Comparison of ENCODE assay signal across 9 cellular contexts in the genomic region with DNA sequence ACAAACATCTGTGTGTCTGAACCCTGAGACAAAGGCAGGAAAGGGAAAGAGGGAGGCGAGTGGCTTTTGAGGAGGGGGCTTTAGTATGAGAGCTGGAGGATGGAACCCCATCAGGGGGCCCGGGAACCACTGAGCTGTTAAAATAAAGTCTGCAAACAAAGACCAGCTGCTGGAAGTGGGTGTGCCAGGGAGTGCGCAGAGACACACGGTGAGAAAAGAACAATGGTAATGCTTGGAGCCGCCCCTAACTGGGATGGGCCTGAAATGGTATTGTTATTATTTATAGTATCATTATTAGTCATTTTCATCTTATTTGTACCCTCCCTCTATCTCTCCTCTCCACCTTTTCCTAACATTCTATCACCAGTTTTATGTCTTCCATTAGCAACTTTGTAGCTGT. TPM values are rescaled to one million over a fixed set of nuclear protein-coding genes. Genes with fewer than 3 reads are reported as not detected.
DNase-seq lines count a peak whose midpoint lies in the region; ATAC-seq, FAIRE-seq and TF ChIP-seq lines count a peak whose summit lies in the region.
"Not testable (repeated sequence)": the region's sequence is repeated elsewhere in the genome, so short reads cannot be mapped to it uniquely, and the experiment has no call there.
"Had no signal": no experiment of that assay in that cellular context is flagged by ENCODE, and none has a peak within 500 bp of the region (broad histone marks: within the 10 kb centered on the region; RNA-seq: fewer than 3 reads in every experiment).

No MANE protein-coding gene starts in this region.

- H3K79me2 ChIP-seq in endothelial cell of umbilical vein (ENCODE audit: control insufficient read depth, insufficient read depth, low read length): not testable (repeated sequence)

- H3K27me3 ChIP-seq in endothelial cell of umbilical vein (ENCODE audit: control insufficient read depth in 2 of 2, insufficient read depth in 2 of 2, low read length in 2 of 2); spleen (replicated peaks in 1 of 7); vagina: not testable (repeated sequence)

- H4K20me1 ChIP-seq in endothelial cell of umbilical vein (replicated peaks; ENCODE audit: control insufficient read depth, extremely low read depth, insufficient read depth, low read length): not testable (repeated sequence)

- POLR2A ChIA-PET in activated naive CD8-positive, alpha-beta T cell treated with anti-CD3 and anti-CD28 coated beads, Interleukin-2, amount 10 ng/mL, durations not matched to agents 7 days and 5 days (lab: Charles Lee); endothelial cell of umbilical vein (lab: Charles Lee): not testable (repeated sequence)

- H3K27ac Mint-ChIP-seq in Calu3 (ENCODE audit: unreplicated experiment) (peak overlapping the region; percentile 71), natural killer cell (peak overlapping the region; percentile 74 to 80)
- H3K27ac Mint-ChIP-seq in activated CD8-positive, alpha-beta memory T cell treated with anti-CD3 and anti-CD28 coated beads, Interleukin-2, amount 10 ng/mL, durations not matched to agents 7 days and 5 days: peak overlapping the region; percentile 67
- peak overlapping the region; percentile 75 for H3K27ac Mint-ChIP-seq in activated naive CD8-positive, alpha-beta T cell treated with anti-CD3 and anti-CD28 coated beads, Interleukin-2, amount 10 ng/mL, durations not matched to agents 7 days and 5 days

- not testable (repeated sequence) for H3K9ac ChIP-seq in endothelial cell of umbilical vein (replicated peaks; ENCODE audit: extremely low read depth, insufficient read depth, low read length); kidney (ENCODE audit: low read length in 2 of 2)

- not testable (repeated sequence) for H3K4me3 ChIP-seq in endothelial cell of umbilical vein (replicated peaks in 1 of 3; ENCODE audit: insufficient read depth in 1 of 3, low read depth in 1 of 3, low read length in 3 of 3); kidney (ENCODE audit: low read length in 2 of 2); vagina
- H3K4me3 ChIP-seq in spleen: peak overlapping the region in 3 of 8 donors; percentile 51 to 77 (median 52)

- not testable (repeated sequence) for TF ChIP-seq CTCF in Calu3 (IDR thresholded peaks at IDR 0.05; ENCODE audit: unreplicated experiment); endothelial cell of umbilical vein (IDR thresholded peaks at IDR 0.05; ENCODE audit: extremely low read depth in 1 of 2, insufficient read depth in 1 of 2, low read depth in 1 of 2, low read length in 2 of 2); kidney (IDR thresholded peaks at IDR 0.05; ENCODE audit: borderline replicate concordance, extremely low read depth, insufficient read depth); natural killer cell (IDR thresholded peaks at IDR 0.05); spleen (IDR thresholded peaks at IDR 0.05 in 8 of 11, conservative IDR thresholded peaks at IDR 0.05 in 3 of 11); vagina (IDR thresholded peaks at IDR 0.05)

- H3K36me3 ChIP-seq in endothelial cell of umbilical vein (ENCODE audit: control insufficient read depth in 2 of 2, extremely low read depth in 1 of 2, insufficient read depth in 2 of 2, low read length in 2 of 2); kidney (ENCODE audit: control insufficient read depth in 1 of 2, insufficient read depth in 2 of 2, low read length in 2 of 2); vagina: not testable (repeated sequence)
- H3K36me3 ChIP-seq in spleen: peaks cover 0 to 50% (median 20%) of the 10 kb centered on the region in 6 donors

- not testable (repeated sequence) for ATAC-seq in activated CD8-positive, alpha-beta memory T cell treated with anti-CD3 and anti-CD28 coated beads, Interleukin-2, amount 10 ng/mL, durations not matched to agents 7 days and 5 days; activated naive CD8-positive, alpha-beta T cell treated with anti-CD3 and anti-CD28 coated beads, Interleukin-2, amount 10 ng/mL, durations not matched to agents 7 days and 5 days (ENCODE audit: low read depth); natural killer cell

- not testable (repeated sequence) for BruUV-seq in Calu3 (replicated peaks; lab: Mats Ljungman, UMichigan); endothelial cell of umbilical vein (replicated peaks; lab: Mats Ljungman, UMichigan)

- not testable (repeated sequence) for H3K27me3 Mint-ChIP-seq in Calu3 (ENCODE audit: unreplicated experiment); activated CD8-positive, alpha-beta memory T cell treated with anti-CD3 and anti-CD28 coated beads, Interleukin-2, amount 10 ng/mL, durations not matched to agents 7 days and 5 days; activated naive CD8-positive, alpha-beta T cell treated with anti-CD3 and anti-CD28 coated beads, Interleukin-2, amount 10 ng/mL, durations not matched to agents 7 days and 5 days; natural killer cell (ENCODE audit: low read depth in 2 of 2)

- CTCF ChIA-PET in Calu3 (lab: Charles Lee): not testable (repeated sequence)
- CTCF ChIA-PET in activated CD8-positive, alpha-beta memory T cell treated with anti-CD3 and anti-CD28 coated beads, Interleukin-2, amount 10 ng/mL, durations not matched to agents 7 days and 5 days (lab: Charles Lee): interaction anchor here (0.7 to 8.2 kb wide), 4 partner anchors 12 to 31 kb away, joined by 3 to 67 read pairs (median 14); a partner anchor contains a TSS
- CTCF ChIA-PET in endothelial cell of umbilical vein (lab: Charles Lee): interaction anchor here (4.0 kb wide), 1 partner anchor 16 kb away, joined by 20 read pairs; a partner anchor contains a TSS

- DNase-seq in Calu3; activated CD8-positive, alpha-beta memory T cell treated with anti-CD3 and anti-CD28 coated beads, Interleukin-2, amount 10 ng/mL, durations not matched to agents 7 days and 5 days; activated naive CD8-positive, alpha-beta T cell treated with anti-CD3 and anti-CD28 coated beads, Interleukin-2, amount 10 ng/mL, durations not matched to agents 7 days and 5 days; endothelial cell of umbilical vein (ENCODE audit: low read depth, low spot score); kidney; natural killer cell; spleen; vagina (ENCODE audit: extremely low spot score in 2 of 2): not testable (repeated sequence)

- H3K4me3 Mint-ChIP-seq in Calu3 (ENCODE audit: low read depth, unreplicated experiment) (peak overlapping the region; percentile 94), natural killer cell (peak overlapping the region; percentile 71)
- peak overlapping the region; percentile 90 for H3K4me3 Mint-ChIP-seq in activated CD8-positive, alpha-beta memory T cell treated with anti-CD3 and anti-CD28 coated beads, Interleukin-2, amount 10 ng/mL, durations not matched to agents 7 days and 5 days
- peak overlapping the region; percentile 76 for H3K4me3 Mint-ChIP-seq in activated naive CD8-positive, alpha-beta T cell treated with anti-CD3 and anti-CD28 coated beads, Interleukin-2, amount 10 ng/mL, durations not matched to agents 7 days and 5 days

- not testable (repeated sequence) for H3K27ac ChIP-seq in endothelial cell of umbilical vein (ENCODE audit: insufficient read depth, low read depth, low read length)
- H3K27ac ChIP-seq in kidney (ENCODE audit: low read depth in 2 of 2, low read length in 2 of 2): peak overlapping the region; percentile 51 to 65
- peak overlapping the region in 6 of 8 donors; percentile 80 to 92 (median 86) for H3K27ac ChIP-seq in spleen
- peak overlapping the region; percentile 82 for H3K27ac ChIP-seq in vagina

- FAIRE-seq in endothelial cell of umbilical vein (lab: Jason Lieb, UNC): peak; percentile 91
- not testable (repeated sequence) for FAIRE-seq in kidney (lab: Jason Lieb, UNC)

- not testable (repeated sequence) for H3K4me2 ChIP-seq in endothelial cell of umbilical vein (ENCODE audit: insufficient read depth, low read length)

- TF ChIP-seq POLR2A in endothelial cell of umbilical vein (IDR thresholded peaks at IDR 0.05; ENCODE audit: low read depth, low read length); spleen (IDR thresholded peaks at IDR 0.05); vagina (IDR thresholded peaks at IDR 0.05): not testable (repeated sequence)

- peaks cover 30% of the 10 kb centered on the region for H3K4me1 ChIP-seq in endothelial cell of umbilical vein (ENCODE audit: control insufficient read depth, extremely low read depth, insufficient read depth, low read length)
- H3K4me1 ChIP-seq in kidney (ENCODE audit: control insufficient read depth in 1 of 2, insufficient read depth in 1 of 2, low read depth in 1 of 2, low read length in 2 of 2): peaks cover 0 to 16% of the 10 kb centered on the region in 2 donors
- peaks cover 41 to 82% (median 69%) of the 10 kb centered on the region in 6 donors for H3K4me1 ChIP-seq in spleen
- peaks cover 52% of the 10 kb centered on the region for H3K4me1 ChIP-seq in vagina

- not testable (repeated sequence) for H3K9me3 ChIP-seq in endothelial cell of umbilical vein (replicated peaks; ENCODE audit: control insufficient read depth, insufficient read depth, low read length); kidney (ENCODE audit: control insufficient read depth in 1 of 2, low read length in 2 of 2); spleen; vagina

- not testable (repeated sequence) for H2AFZ ChIP-seq in endothelial cell of umbilical vein (ENCODE audit: low read depth, low read length)

- intact Hi-C loops in Calu3 (cut with micrococcal nuclease; ENCODE audit: unreplicated experiment); endothelial cell of umbilical vein (cut with micrococcal nuclease); kidney (cut with DNase I); natural killer cell (cut with micrococcal nuclease); spleen (cut with DNase I; ENCODE audit: low total_unique reads); vagina (cut with DNase I): not testable (repeated sequence)

- 37 to 100% (median 85%) methylated on average over 1 to 2 of the region's 5 CpGs; no CpG with 5 or more reads in 2 of the 5 donors for WGBS in spleen, 5 donors

- dilution Hi-C loops in endothelial cell of umbilical vein (cut with MboI; ENCODE audit: extremely low pct_ligation_motif_present, low sequenced_read_pairs): not testable (repeated sequence)

- peaks cover 75% of the 10 kb centered on the region for H3K36me3 Mint-ChIP-seq in Calu3 (ENCODE audit: insufficient read depth, unreplicated experiment)
- peaks cover 35% of the 10 kb centered on the region for H3K36me3 Mint-ChIP-seq in activated CD8-positive, alpha-beta memory T cell treated with anti-CD3 and anti-CD28 coated beads, Interleukin-2, amount 10 ng/mL, durations not matched to agents 7 days and 5 days
- H3K36me3 Mint-ChIP-seq in activated naive CD8-positive, alpha-beta T cell treated with anti-CD3 and anti-CD28 coated beads, Interleukin-2, amount 10 ng/mL, durations not matched to agents 7 days and 5 days: peaks cover 14% of the 10 kb centered on the region
- not testable (repeated sequence) for H3K36me3 Mint-ChIP-seq in natural killer cell

- H3K4me1 Mint-ChIP-seq in Calu3 (ENCODE audit: low read depth, unreplicated experiment) (peaks cover 72% of the 10 kb centered on the region), natural killer cell (peaks cover 65 to 79% of the 10 kb centered on the region in 2 donors)
- peaks cover 76% of the 10 kb centered on the region for H3K4me1 Mint-ChIP-seq in activated CD8-positive, alpha-beta memory T cell treated with anti-CD3 and anti-CD28 coated beads, Interleukin-2, amount 10 ng/mL, durations not matched to agents 7 days and 5 days
- peaks cover 51% of the 10 kb centered on the region for H3K4me1 Mint-ChIP-seq in activated naive CD8-positive, alpha-beta T cell treated with anti-CD3 and anti-CD28 coated beads, Interleukin-2, amount 10 ng/mL, durations not matched to agents 7 days and 5 days

- not testable (repeated sequence) for H3K9me3 Mint-ChIP-seq in Calu3 (ENCODE audit: low read depth, unreplicated experiment); activated CD8-positive, alpha-beta memory T cell treated with anti-CD3 and anti-CD28 coated beads, Interleukin-2, amount 10 ng/mL, durations not matched to agents 7 days and 5 days (ENCODE audit: low read depth); activated naive CD8-positive, alpha-beta T cell treated with anti-CD3 and anti-CD28 coated beads, Interleukin-2, amount 10 ng/mL, durations not matched to agents 7 days and 5 days; natural killer cell

- not testable (repeated sequence) for H3K9me1 ChIP-seq in endothelial cell of umbilical vein (replicated peaks; ENCODE audit: control insufficient read depth, extremely low read depth, insufficient read depth, low read length)

RNA-seq across cellular contexts. Expression of a gene that starts 2.6 kb away (rescaled TPM):
- total RNA-seq in Calu3 (2022) (313 and 501 TPM in 2 replicates), endothelial cell of umbilical vein (9.3 and 14.1 TPM in 2 replicates), kidney (160 TPM), natural killer cell (10 to 100 TPM; 39.5 to 51.2 (median 49.6) TPM), spleen (100 to 1,000 TPM in 1 of 7 donors, 10 to 100 TPM in 6; 33.3 to 108 (median 73.9) TPM), vagina (28.5 TPM)
- total RNA-seq in activated CD8-positive, alpha-beta memory T cell treated with anti-CD3 and anti-CD28 coated beads, Interleukin-2, amount 10 ng/mL, durations not matched to agents 7 days and 5 days: 10 to 100 TPM; 55.6 to 61.6 TPM
- 10 to 100 TPM; 38.4 to 40.9 TPM for total RNA-seq in activated naive CD8-positive, alpha-beta T cell treated with anti-CD3 and anti-CD28 coated beads, Interleukin-2, amount 10 ng/mL, durations not matched to agents 7 days and 5 days
- polyA plus RNA-seq in endothelial cell of umbilical vein (6.8 and 8.2 TPM in 2 replicates), kidney (ENCODE audit: insufficient read depth, low read depth, low replicate concordance) (51.8 TPM), spleen (10 to 100 TPM in 2 of 3 donors, 1 to 10 TPM in 1; 10.0 to 24.2 (median 11.4) TPM)
- 9.1 and 9.8 TPM in 2 replicates for polyA plus RNA-seq in endothelial cell of umbilical vein (2011; cell fraction: cytosol; rRNA removed)
- polyA plus RNA-seq in endothelial cell of umbilical vein (2011; cell fraction: nucleus; rRNA removed): 7.6 and 9.2 TPM in 2 replicates
- polyA plus RNA-seq in endothelial cell of umbilical vein (2012): 9.8 and 11.8 TPM in 2 replicates
- 13.5 and 14.4 TPM in 2 replicates for polyA minus RNA-seq in endothelial cell of umbilical vein
- polyA minus RNA-seq in endothelial cell of umbilical vein (2011; cell fraction: cytosol; rRNA and poly(A)+ RNA removed): 1.2 TPM
- polyA minus RNA-seq in endothelial cell of umbilical vein (2011; cell fraction: nucleus; rRNA and poly(A)+ RNA removed): 1.9 and 3.5 TPM in 2 replicates
- total RNA-seq: H1 had no signal
- polyA plus RNA-seq: H1 had no signal

RNA-seq across cellular contexts. Expression of a gene that starts 16.2 kb away (rescaled TPM):
- total RNA-seq in Calu3 (2022) (90.1 and 154 TPM in 2 replicates), endothelial cell of umbilical vein (37.6 and 41.9 TPM in 2 replicates), kidney (48.8 TPM), natural killer cell (100 to 1,000 TPM in 1 of 3 donors, 10 to 100 TPM in 2; 51.7 to 112 (median 67.2) TPM), spleen (10 to 100 TPM; 53.2 to 77.2 (median 59.3) TPM), vagina (63.8 TPM)
- 10 to 100 TPM; 82.6 to 86.4 TPM for total RNA-seq in activated CD8-positive, alpha-beta memory T cell treated with anti-CD3 and anti-CD28 coated beads, Interleukin-2, amount 10 ng/mL, durations not matched to agents 7 days and 5 days
- 10 to 100 TPM; 77.8 to 85.0 TPM for total RNA-seq in activated naive CD8-positive, alpha-beta T cell treated with anti-CD3 and anti-CD28 coated beads, Interleukin-2, amount 10 ng/mL, durations not matched to agents 7 days and 5 days
- polyA plus RNA-seq in endothelial cell of umbilical vein (16.9 and 17.8 TPM in 2 replicates), kidney (ENCODE audit: insufficient read depth, low read depth, low replicate concordance) (34.8 TPM), spleen (10 to 100 TPM; 16.0 to 35.0 (median 20.2) TPM)
- polyA plus RNA-seq in endothelial cell of umbilical vein (2011; cell fraction: cytosol; rRNA removed): 24.9 and 26.1 TPM in 2 replicates
- polyA plus RNA-seq in endothelial cell of umbilical vein (2011; cell fraction: nucleus; rRNA removed): 29.1 and 32.5 TPM in 2 replicates
- 28.6 and 34.8 TPM in 2 replicates for polyA plus RNA-seq in endothelial cell of umbilical vein (2012)
- polyA minus RNA-seq in endothelial cell of umbilical vein: 40.7 and 43.4 TPM in 2 replicates
- polyA minus RNA-seq in endothelial cell of umbilical vein (2011; cell fraction: cytosol; rRNA and poly(A)+ RNA removed): 9.3 TPM
- polyA minus RNA-seq in endothelial cell of umbilical vein (2011; cell fraction: nucleus; rRNA and poly(A)+ RNA removed): 11.7 and 14.2 TPM in 2 replicates

RNA-seq across cellular contexts. Expression of a gene that starts 54.0 kb away (rescaled TPM):
- total RNA-seq in Calu3 (2022) (1.5 and 4.3 TPM in 2 replicates), endothelial cell of umbilical vein (0.97 and 2.6 TPM in 2 replicates), kidney (8.7 TPM), natural killer cell (under 1 TPM in 1 of 3 donors, not detected in 2; 0.70 TPM), spleen (10 to 100 TPM in 2 of 7 donors, 1 to 10 TPM in 4, not detected in 1; 2.5 to 14.4 (median 4.9) TPM), vagina (4.2 TPM)
- 10 to 100 TPM; 17.0 to 22.6 TPM for total RNA-seq in activated CD8-positive, alpha-beta memory T cell treated with anti-CD3 and anti-CD28 coated beads, Interleukin-2, amount 10 ng/mL, durations not matched to agents 7 days and 5 days
- 1 to 10 TPM; 5.7 to 6.5 TPM for total RNA-seq in activated naive CD8-positive, alpha-beta T cell treated with anti-CD3 and anti-CD28 coated beads, Interleukin-2, amount 10 ng/mL, durations not matched to agents 7 days and 5 days
- polyA plus RNA-seq in endothelial cell of umbilical vein (0.25 and 0.33 TPM in 2 replicates), kidney (ENCODE audit: insufficient read depth, low read depth, low replicate concordance) (6.1 TPM), spleen (1 to 10 TPM; 3.0 to 4.0 (median 3.9) TPM)
- polyA plus RNA-seq in endothelial cell of umbilical vein (2011; cell fraction: cytosol; rRNA removed): 0.12 and 0.18 TPM in 2 replicates
- polyA plus RNA-seq in endothelial cell of umbilical vein (2011; cell fraction: nucleus; rRNA removed): 0.13 TPM in 1 of 2 replicates, not detected in the other
- 0.12 and 0.30 TPM in 2 replicates for polyA plus RNA-seq in endothelial cell of umbilical vein (2012)
- 0.25 and 0.51 TPM in 2 replicates for polyA minus RNA-seq in endothelial cell of umbilical vein
- not detected for polyA minus RNA-seq in endothelial cell of umbilical vein (2011; cell fraction: cytosol; rRNA and poly(A)+ RNA removed)
- polyA minus RNA-seq in endothelial cell of umbilical vein (2011; cell fraction: nucleus; rRNA and poly(A)+ RNA removed): not detected in 2 replicates
- total RNA-seq: H1 had no signal
